ENCODE assay signal across 9 cellular contexts in genomic region chr14:32938719-32939253, GRCh38. TPM values are rescaled to one million over a fixed set of nuclear protein-coding genes. Genes with fewer than 3 reads are reported as not detected.
DNase-seq lines count a peak whose midpoint lies in the region; ATAC-seq, FAIRE-seq and TF ChIP-seq lines count a peak whose summit lies in the region.
"Had no signal": no experiment of that assay in that cellular context is flagged by ENCODE, and none has a peak within 500 bp of the region (broad histone marks: within the 10 kb centered on the region; RNA-seq: fewer than 3 reads in every experiment).

TSS of gene NPAS3 (plus strand) at chr14:32938879.

- CTCF ChIA-PET in activated naive CD4-positive, alpha-beta T cell treated with anti-CD3 and anti-CD28 coated beads for 36 hours (lab: Charles Lee) = interaction anchor here (0.6 kb wide), 1 partner anchor 190 kb away, joined by 3 read pairs; no protein-coding TSS in a partner anchor
- CTCF ChIA-PET in Panc1 (lab: Charles Lee) = no interaction called here

- BruUV-seq in Panc1 (replicated peaks; lab: Mats Ljungman, UMichigan) = no TSS peak

- 0 to 1% methylated on average over 15 to 86 of the region's 92 CpGs for WGBS in esophagus, 2 donors

- intact Hi-C loops in activated naive CD4-positive, alpha-beta T cell treated with anti-CD3 and anti-CD28 coated beads for 36 hours (cut with micrococcal nuclease) = loop anchor here (5.0 kb wide), 3 partner anchors 226 to 736 kb away; partner anchors contain the start of genes RNU6-7 and RNU6-8
- intact Hi-C loops in Panc1 (cut with micrococcal nuclease; ENCODE audit: unreplicated experiment) = no loop called here

- in situ Hi-C loops in Panc1 (cut with HindIII; ENCODE audit: low pct_unique_long_range_greater_than_20kb, low sequenced_read_pairs) = no loop called here

- H3K27me3 Mint-ChIP-seq in activated naive CD4-positive, alpha-beta T cell treated with anti-CD3 and anti-CD28 coated beads for 36 hours (ENCODE audit: low read depth) = peaks cover 63% of the 10 kb centered on the region
- H3K27me3 Mint-ChIP-seq in nephron (ENCODE audit: low read depth) = peaks cover 74% of the 10 kb centered on the region

- H3K27me3 ChIP-seq in Panc1 (ENCODE audit: control insufficient read depth, insufficient read depth, low read length) = peaks cover 23% of the 10 kb centered on the region
- H3K27me3 ChIP-seq in esophagus (ENCODE audit: control insufficient read depth in 1 of 2, insufficient read depth in 2 of 2, low read length in 2 of 2) = peaks cover 5 to 10% of the 10 kb centered on the region in 2 donors

- peak within 1 kb of the TSS; percentile 34 to 42 for H3K4me3 ChIP-seq in Panc1 (ENCODE audit: low read depth in 2 of 2, low read length in 2 of 2)
- H3K4me3 ChIP-seq in esophagus (ENCODE audit: low read depth in 1 of 2, low read length in 2 of 2) = peak within 1 kb of the TSS; percentile 53 to 74

- no peak for DNase-seq in activated naive CD4-positive, alpha-beta T cell treated with anti-CD3 and anti-CD28 coated beads for 36 hours
- no peak for DNase-seq in activated naive CD4-positive, alpha-beta T cell (lab: John Stamatoyannopoulos, UW)
- DNase-seq in Panc1 (ENCODE audit: low read depth, low spot score) = no peak
- no peak for DNase-seq in cerebellar nuclear complex (lab: John Stamatoyannopoulos, UW)
- no peak for DNase-seq in HTR-8/SVneo (ENCODE audit: insufficient read length, low spot score)

- no peaks in the 10 kb centered on the region for H3K36me3 Mint-ChIP-seq in activated naive CD4-positive, alpha-beta T cell treated with anti-CD3 and anti-CD28 coated beads for 36 hours (ENCODE audit: low read depth)
- H3K36me3 Mint-ChIP-seq in nephron (ENCODE audit: low read depth) = no peaks in the 10 kb centered on the region

- TF ChIP-seq CTCF in Panc1 (IDR thresholded peaks at IDR 0.05) (no peak), nephron (IDR thresholded peaks at IDR 0.05; ENCODE audit: unreplicated experiment in 3 of 3) (no peak)

- H3K4me1 ChIP-seq in Panc1 (ENCODE audit: control insufficient read depth, insufficient read depth, low read length) (no peaks in the 10 kb centered on the region), esophagus (ENCODE audit: control insufficient read depth in 2 of 2, insufficient read depth in 2 of 2, low read length in 1 of 2) (peaks cover 0 to 3% of the 10 kb centered on the region in 2 donors)

- no peak within 1 kb of the TSS for H3K27ac ChIP-seq in Panc1 (ENCODE audit: low read length)
- H3K27ac ChIP-seq in esophagus (ENCODE audit: low read depth in 2 of 2, low read length in 1 of 2) = peak within 1 kb of the TSS; percentile 79 to 85

- no peaks in the 10 kb centered on the region for H3K9me3 Mint-ChIP-seq in activated naive CD4-positive, alpha-beta T cell treated with anti-CD3 and anti-CD28 coated beads for 36 hours
- no peaks in the 10 kb centered on the region for H3K9me3 Mint-ChIP-seq in nephron

- POLR2A ChIA-PET in Panc1 (lab: Charles Lee) = no interaction called here

- H3K27ac Mint-ChIP-seq in activated naive CD4-positive, alpha-beta T cell treated with anti-CD3 and anti-CD28 coated beads for 36 hours = no peak within 1 kb of the TSS
- peak within 1 kb of the TSS; percentile 96 to 98 (median 98) for H3K27ac Mint-ChIP-seq in nephron

- ATAC-seq in Panc1 = peak; percentile 56
- no peak for ATAC-seq in HG03457 (IDR thresholded peaks at IDR 0.05; ENCODE audit: unreplicated experiment)

- peaks cover 14% of the 10 kb centered on the region for H3K4me1 Mint-ChIP-seq in activated naive CD4-positive, alpha-beta T cell treated with anti-CD3 and anti-CD28 coated beads for 36 hours (ENCODE audit: low read depth)
- H3K4me1 Mint-ChIP-seq in nephron = peaks cover 26% of the 10 kb centered on the region

- H3K4me3 Mint-ChIP-seq in activated naive CD4-positive, alpha-beta T cell treated with anti-CD3 and anti-CD28 coated beads for 36 hours = peak within 1 kb of the TSS; percentile 70
- H3K4me3 Mint-ChIP-seq in nephron = peak within 1 kb of the TSS; percentile 92 to 97 (median 96)

- no peak for FAIRE-seq in HTR-8/SVneo (lab: Jason Lieb, UNC)
- FAIRE-seq: colon had no signal

- H3K9me3 ChIP-seq in Panc1 (ENCODE audit: control insufficient read depth, insufficient read depth, low read depth, low read length) = no peaks in the 10 kb centered on the region
- no peaks in the 10 kb centered on the region for H3K9me3 ChIP-seq in esophagus (ENCODE audit: control insufficient read depth in 2 of 2, insufficient read depth in 1 of 2, low read depth in 1 of 2, low read length in 1 of 2)

- H3K36me3 ChIP-seq in Panc1 (ENCODE audit: control insufficient read depth, insufficient read depth, low read length) (no peaks in the 10 kb centered on the region), esophagus (ENCODE audit: control insufficient read depth in 2 of 2, insufficient read depth in 2 of 2, low read length in 1 of 2) (no peaks in the 10 kb centered on the region)

RNA-seq across cellular contexts. Expression of gene NPAS3, which starts in this region (rescaled TPM):
- not detected for total RNA-seq in activated naive CD4-positive, alpha-beta T cell treated with anti-CD3 and anti-CD28 coated beads for 36 hours
- total RNA-seq in Panc1 (2021; ENCODE audit: unreplicated experiment) = 0.23 TPM
- not detected for polyA plus RNA-seq in Panc1 (2012; ENCODE audit: insufficient read length)
- under 1 TPM; 0.08 to 0.13 TPM for polyA plus RNA-seq in esophagus

Comparison
In these comparisons a context has a peak if more than half of its experiments do, and no peak if none do; other contexts are left out.
1. Peak in ATAC-seq and H3K4me3 ChIP-seq in Panc1; RNA of the gene not detected or under 1 TPM.